Comparison of ENCODE assay signal across 8 cellular contexts in the genomic region with DNA sequence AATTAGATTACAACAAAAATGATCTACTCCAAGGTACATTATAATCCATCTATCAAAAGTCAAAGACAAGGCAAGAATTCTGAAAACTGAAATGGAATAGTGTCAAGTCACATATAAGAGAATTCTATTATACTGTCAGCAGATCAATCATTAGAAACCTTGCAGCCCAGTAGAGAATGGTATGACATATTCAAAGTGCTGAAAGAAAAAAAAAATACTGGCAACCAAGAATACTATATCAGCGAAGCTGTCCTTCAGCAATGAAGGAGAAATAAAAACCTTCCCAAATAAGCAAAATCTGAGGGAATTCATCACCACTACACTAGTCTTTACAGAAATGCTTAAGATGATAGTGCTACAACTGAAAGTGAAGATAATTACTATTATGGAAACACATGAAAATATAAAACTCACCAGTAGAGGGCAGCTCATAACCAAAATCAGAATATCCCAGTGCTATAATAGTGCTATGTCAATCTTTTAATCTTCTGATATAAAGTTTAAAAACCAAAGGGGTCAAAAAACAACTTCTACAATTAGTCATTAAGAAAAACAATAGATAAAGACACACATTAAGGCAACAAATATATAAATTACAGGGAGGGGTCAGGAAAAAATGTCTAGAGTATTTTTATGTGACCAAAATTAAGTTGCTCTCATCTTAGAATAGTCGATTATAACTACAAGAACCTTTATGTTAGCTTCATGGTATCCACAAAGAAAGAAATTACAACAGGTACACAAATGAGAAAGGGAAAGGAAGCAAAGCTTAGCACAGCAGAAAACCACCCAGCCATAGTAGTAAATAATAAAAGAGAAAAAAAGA.
DNase-seq lines count a peak whose midpoint lies in the region; ATAC-seq and TF ChIP-seq lines count a peak whose summit lies in the region.

No MANE protein-coding gene starts in this region.

- TF ChIP-seq CTCF in GM10248 (IDR thresholded peaks at IDR 0.05; ENCODE audit: control extremely low read depth, extremely low read depth, low read depth, missing control alignments) (peak; percentile 40), LNCaP clone FGC (IDR thresholded peaks at IDR 0.05; ENCODE audit: control insufficient read depth, extremely low read depth, insufficient read depth) (peak; percentile 45), fibroblast of the aortic adventitia (IDR thresholded peaks at IDR 0.05; ENCODE audit: insufficient read depth, low read length) (peak; percentile 39)

- DNase-seq in GM10248 (ENCODE audit: extremely low spot score), result peak; percentile 6
- DNase-seq in LNCaP clone FGC (ENCODE audit: low read depth), result no peak
- DNase-seq in fibroblast of the aortic adventitia (ENCODE audit: low read depth), result peak; percentile 16
- DNase-seq in stimulated activated naive CD4-positive, alpha-beta T cell treated with Interleukin-2 at 50 U/mL for 16 hours (lab: John Stamatoyannopoulos, UW), result no peak
- no peak for DNase-seq in NCI-H1092 treated with DMSO at 0.1 percent for 48 hours (lab: John Stamatoyannopoulos, UW)
- no peak for DNase-seq in UCSD-AML1 (lab: John Stamatoyannopoulos, UW; ENCODE audit: unreplicated experiment)
- no peak for DNase-seq in HPDE6-E6E7 (ENCODE audit: extremely low spot score)

- POLR2A ChIA-PET in GM10248 (lab: Yijun Ruan, JAX), result no interaction called here

- H3K4me3 ChIP-seq in LNCaP clone FGC (ENCODE audit: low read depth, low read length), result no peak overlapping the region
- no peak overlapping the region for H3K4me3 ChIP-seq in fibroblast of the aortic adventitia (ENCODE audit: low read depth, low read length)

- ATAC-seq in GM21619 (IDR thresholded peaks at IDR 0.05; ENCODE audit: unreplicated experiment), result peak; percentile 86

- CTCF ChIA-PET in GM10248 (lab: Yijun Ruan, JAX), result interaction anchor here (1.1 to 1.3 kb wide), 2 partner anchors 9 to 14 kb away, joined by 3 to 5 read pairs; no protein-coding TSS in a partner anchor

Comparison
In these comparisons a context has a peak if more than half of its experiments do, and no peak if none do; other contexts are left out.
1. DNase-seq: peak in GM10248 (single experiment) and fibroblast of the aortic adventitia (single experiment); none in LNCaP clone FGC (single experiment), stimulated activated naive CD4-positive, alpha-beta T cell treated with Interleukin-2 at 50 U/mL for 16 hours (single experiment), NCI-H1092 treated with DMSO at 0.1 percent for 48 hours (single experiment), UCSD-AML1 (single experiment) and HPDE6-E6E7 (single experiment).
2. Peak in every context shown above with its lines, with median percentiles within 50 percentile points of each other: CTCF ChIP-seq.